ENCODE assay signal across 10 cellular contexts in the genomic region with DNA sequence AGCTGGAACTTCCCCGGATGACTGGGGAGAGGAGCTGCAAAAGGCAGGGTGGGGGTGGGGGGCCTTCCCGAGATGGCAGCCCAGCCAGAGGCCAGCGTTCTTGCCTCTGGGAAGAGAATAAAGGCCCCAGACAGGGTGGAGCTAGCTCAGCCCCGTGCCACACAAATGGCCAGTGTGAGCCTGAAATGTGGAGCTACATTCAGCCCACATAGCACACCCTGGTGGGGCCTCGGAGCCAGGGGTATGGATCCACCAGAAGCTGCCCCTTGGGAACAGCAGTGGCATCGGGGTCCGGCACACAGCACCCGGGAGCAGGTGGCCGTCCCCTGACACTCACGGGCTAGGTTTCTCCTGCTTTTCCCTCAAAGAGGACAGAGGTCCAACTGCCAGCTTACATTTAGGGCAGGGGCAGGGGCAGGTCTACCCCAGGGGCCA.
DNase-seq lines count a peak whose midpoint lies in the region; ATAC-seq and TF ChIP-seq lines count a peak whose summit lies in the region.
"Had no signal": no experiment of that assay in that cellular context is flagged by ENCODE, and none has a peak within 500 bp of the region (broad histone marks: within the 10 kb centered on the region; RNA-seq: fewer than 3 reads in every experiment).

No MANE protein-coding gene starts in this region.

- H3K27me3 ChIP-seq in CD8-positive, alpha-beta T cell (ENCODE audit: insufficient read depth, low read length), result no peaks in the 10 kb centered on the region
- H3K27me3 ChIP-seq in esophagus muscularis mucosa, result no peaks in the 10 kb centered on the region
- H3K27me3 ChIP-seq: MG63 had no signal

- CTCF ChIA-PET in CD8-positive, alpha-beta T cell (lab: Charles Lee), result interaction anchor here (0.6 to 3.1 kb wide), 7 partner anchors 7 to 95 kb away, joined by 3 to 19 read pairs (median 4); no protein-coding TSS in a partner anchor

- peaks cover 29% of the 10 kb centered on the region for H3K4me1 ChIP-seq in CD8-positive, alpha-beta T cell (ENCODE audit: insufficient read depth, low read length)
- peaks cover 18 to 74% (median 69%) of the 10 kb centered on the region in 4 donors for H3K4me1 ChIP-seq in esophagus muscularis mucosa

- 32% methylated on average over 3 of the region's 10 CpGs for WGBS in esophagus muscularis mucosa

- H3K4me3 ChIP-seq in CD8-positive, alpha-beta T cell (ENCODE audit: low read depth, low read length), result peak overlapping the region; percentile 12
- H3K4me3 ChIP-seq in esophagus muscularis mucosa, result no peak overlapping the region
- H3K4me3 ChIP-seq: MG63 had no signal

- no peaks in the 10 kb centered on the region for H3K36me3 Mint-ChIP-seq in CD8-positive, alpha-beta T cell
- H3K36me3 Mint-ChIP-seq in T-helper 17 cell (ENCODE audit: low read depth), result no peaks in the 10 kb centered on the region

- POLR2A ChIA-PET in CD8-positive, alpha-beta T cell (lab: Charles Lee), result interaction anchor here (1.0 to 4.3 kb wide), 10 partner anchors 8 to 93 kb away, joined by 3 to 47 read pairs (median 4); partner anchors contain the start of gene PDE9A

- no peaks in the 10 kb centered on the region for H3K36me3 ChIP-seq in CD8-positive, alpha-beta T cell (ENCODE audit: insufficient read depth, low read length)
- H3K36me3 ChIP-seq in esophagus muscularis mucosa, result peaks cover 0 to 30% (median 4%) of the 10 kb centered on the region in 4 donors
- H3K36me3 ChIP-seq: MG63 had no signal

- H3K4me3 Mint-ChIP-seq in CD8-positive, alpha-beta T cell, result peak overlapping the region; percentile 75
- H3K4me3 Mint-ChIP-seq in T-helper 17 cell, result peak overlapping the region; percentile 75

- H3K9me3 Mint-ChIP-seq in CD8-positive, alpha-beta T cell, result no peaks in the 10 kb centered on the region

- H3K27ac ChIP-seq in CD8-positive, alpha-beta T cell (ENCODE audit: low read depth, low read length), result peak overlapping the region; percentile 63
- peak overlapping the region; percentile 85 to 87 (median 86) for H3K27ac ChIP-seq in esophagus muscularis mucosa (replicated peaks in 1 of 4)

- TF ChIP-seq POLR2A in esophagus muscularis mucosa (IDR thresholded peaks at IDR 0.05; ENCODE audit: low read depth), result no peak

- no peak for TF ChIP-seq EP300 in esophagus muscularis mucosa (IDR thresholded peaks at IDR 0.05)

- no peak for ATAC-seq in CD8-positive, alpha-beta T cell
- ATAC-seq in T-helper 17 cell, result no peak
- ATAC-seq in HG02678 (IDR thresholded peaks at IDR 0.05; ENCODE audit: unreplicated experiment), result no peak

- H3K9me3 ChIP-seq in CD8-positive, alpha-beta T cell (ENCODE audit: low read length), result no peaks in the 10 kb centered on the region
- H3K9me3 ChIP-seq in T-helper 17 cell (ENCODE audit: control insufficient read depth, low read length, poor library complexity, severe bottlenecking), result no peaks in the 10 kb centered on the region
- no peaks in the 10 kb centered on the region for H3K9me3 ChIP-seq in esophagus muscularis mucosa
- H3K9me3 ChIP-seq: MG63 had no signal

- intact Hi-C loops in CD8-positive, alpha-beta T cell (cut with DNase I, micrococcal nuclease), result loop anchor here (2.0 to 10.0 kb wide), 4 partner anchors 38 to 68 kb away; no protein-coding TSS in a partner anchor
- intact Hi-C loops in esophagus muscularis mucosa (cut with DNase I) (loop anchor here (5.0 kb wide), 1 partner anchor 95 kb away; the partner anchor contains the start of gene PDE9A), posterior vena cava (cut with DNase I) (no loop called here)

- peaks cover 33% of the 10 kb centered on the region for H3K4me1 Mint-ChIP-seq in CD8-positive, alpha-beta T cell (ENCODE audit: low read depth)
- H3K4me1 Mint-ChIP-seq in T-helper 17 cell, result peaks cover 13% of the 10 kb centered on the region

- TF ChIP-seq CTCF in CD8-positive, alpha-beta T cell (IDR thresholded peaks at IDR 0.05), result no peak
- no peak for TF ChIP-seq CTCF in esophagus muscularis mucosa (IDR thresholded peaks at IDR 0.05)

- no peaks in the 10 kb centered on the region for H3K27me3 Mint-ChIP-seq in CD8-positive, alpha-beta T cell (ENCODE audit: low read depth)
- no peaks in the 10 kb centered on the region for H3K27me3 Mint-ChIP-seq in T-helper 17 cell

- peak overlapping the region; percentile 97 for H3K27ac Mint-ChIP-seq in CD8-positive, alpha-beta T cell
- peak overlapping the region; percentile 96 for H3K27ac Mint-ChIP-seq in T-helper 17 cell

- no peak for DNase-seq in CD8-positive, alpha-beta T cell
- DNase-seq in T-helper 17 cell (no peak), esophagus muscularis mucosa (ENCODE audit: extremely low spot score) (no peak), posterior vena cava (ENCODE audit: low spot score) (peak; percentile 78), NCI-H146 (lab: John Stamatoyannopoulos, UW) (no peak), activated gamma-delta T cell (lab: John Stamatoyannopoulos, UW) (no peak), iPS-NIHi11 (ENCODE audit: low spot score) (no peak)
- DNase-seq: MG63, NCI-H524 had no signal

Comparison
In these comparisons a context has a peak if more than half of its experiments do, and no peak if none do; other contexts are left out.
1. intact Hi-C loops: an anchor here in CD8-positive, alpha-beta T cell (2.0 to 10.0 kb wide) and esophagus muscularis mucosa (5.0 kb wide); none called in posterior vena cava.